8 cellular contexts compared by ENCODE assay signal in genomic region chr5:147098233-147098790, GRCh38.
DNase-seq lines count a peak whose midpoint lies in the region; ATAC-seq, FAIRE-seq and TF ChIP-seq lines count a peak whose summit lies in the region.

No MANE protein-coding gene starts in this region.

- peak; percentile 49 for TF ChIP-seq CTCF in DND-41 (IDR thresholded peaks at IDR 0.05; ENCODE audit: borderline replicate concordance, extremely low read depth, low read length, poor library complexity, severe bottlenecking)
- peak; percentile 71 for TF ChIP-seq CTCF in brain microvascular endothelial cell (IDR thresholded peaks at IDR 0.05; ENCODE audit: low read depth, low read length, missing control alignments)
- peak; percentile 31 for TF ChIP-seq CTCF in kidney (IDR thresholded peaks at IDR 0.05; ENCODE audit: borderline replicate concordance, extremely low read depth, insufficient read depth)

- H3K36me3 ChIP-seq in DND-41 (ENCODE audit: insufficient read depth, low read length) (no peaks in the 10 kb centered on the region), brain microvascular endothelial cell (replicated peaks) (no peaks in the 10 kb centered on the region), kidney (ENCODE audit: control insufficient read depth in 1 of 2, insufficient read depth in 2 of 2, low read length in 2 of 2) (no peaks in the 10 kb centered on the region)

- no peak overlapping the region for H3K27ac ChIP-seq in DND-41 (ENCODE audit: low read length)
- no peak overlapping the region for H3K27ac ChIP-seq in brain microvascular endothelial cell
- H3K27ac ChIP-seq in kidney (ENCODE audit: low read depth in 2 of 2, low read length in 2 of 2), result no peak overlapping the region

- DNase-seq in DND-41, result peak; percentile 28
- DNase-seq in NCI-H345 treated with DMSO at 0.1 percent for 48 hours (lab: John Stamatoyannopoulos, UW; ENCODE audit: unreplicated experiment), result peak; percentile 87
- DNase-seq in brain microvascular endothelial cell, result peak; percentile 19
- no peak for DNase-seq in kidney
- DNase-seq in activated effector memory CD4-positive, alpha-beta T cell treated with Interleukin-2 at 50 U/mL for 16 hours, result no peak

- H2AFZ ChIP-seq in DND-41 (ENCODE audit: low read depth, low read length), result no peak overlapping the region

- no peaks in the 10 kb centered on the region for H3K9me3 ChIP-seq in DND-41 (ENCODE audit: insufficient read depth, low read length, severe bottlenecking)
- H3K9me3 ChIP-seq in kidney (ENCODE audit: control insufficient read depth in 1 of 2, low read length in 2 of 2), result no peaks in the 10 kb centered on the region

- no peak for FAIRE-seq in kidney (lab: Jason Lieb, UNC)

- in situ Hi-C loops in brain microvascular endothelial cell (cut with HindIII; ENCODE audit: low pct_ligation_motif_present, low sequenced_read_pairs), result no loop called here

- no peaks in the 10 kb centered on the region for H3K79me2 ChIP-seq in DND-41 (ENCODE audit: insufficient read depth, low read length)

- H3K9ac ChIP-seq in DND-41 (ENCODE audit: low read depth, low read length), result no peak overlapping the region
- H3K9ac ChIP-seq in kidney (ENCODE audit: low read length in 2 of 2), result no peak overlapping the region

- H3K4me2 ChIP-seq in DND-41 (ENCODE audit: insufficient read depth, low read length), result no peak overlapping the region

- no peaks in the 10 kb centered on the region for H4K20me1 ChIP-seq in DND-41 (ENCODE audit: insufficient read depth, low read length)

- ATAC-seq in DND-41 (ENCODE audit: insufficient read depth, low read depth) (peak; percentile 55; the same call in 1 of the 3 replicates), HG02610 (IDR thresholded peaks at IDR 0.05; ENCODE audit: unreplicated experiment) (peak; percentile 57), GM19397 (IDR thresholded peaks at IDR 0.05; ENCODE audit: unreplicated experiment) (no peak), HG03565 (IDR thresholded peaks at IDR 0.05; ENCODE audit: unreplicated experiment) (no peak)

- H3K4me3 ChIP-seq in DND-41 (ENCODE audit: low read depth in 1 of 2, low read length in 2 of 2) (no peak overlapping the region), brain microvascular endothelial cell (ENCODE audit: low read depth, low read length) (no peak overlapping the region), kidney (ENCODE audit: low read length in 2 of 2) (no peak overlapping the region)

- intact Hi-C loops in kidney (cut with DNase I), result no loop called here

- H3K27me3 ChIP-seq in DND-41 (ENCODE audit: insufficient read depth, low read length, poor library complexity) (no peaks in the 10 kb centered on the region), brain microvascular endothelial cell (replicated peaks) (no peaks in the 10 kb centered on the region)

- H3K4me1 ChIP-seq in DND-41 (ENCODE audit: insufficient read depth, low read length) (no peaks in the 10 kb centered on the region), kidney (ENCODE audit: control insufficient read depth in 1 of 2, insufficient read depth in 1 of 2, low read depth in 1 of 2, low read length in 2 of 2) (no peaks in the 10 kb centered on the region)

Comparison
In these comparisons a context has a peak if more than half of its experiments do, and no peak if none do; other contexts are left out.
1. ATAC-seq: peak in DND-41 (single experiment) and HG02610 (single experiment); none in GM19397 (single experiment) and HG03565 (single experiment).
2. DNase-seq: peak in DND-41 (single experiment), NCI-H345 treated with DMSO at 0.1 percent for 48 hours (single experiment) and brain microvascular endothelial cell (single experiment); none in kidney (single experiment) and activated effector memory CD4-positive, alpha-beta T cell treated with Interleukin-2 at 50 U/mL for 16 hours (single experiment).
3. Peak in every context shown above with its lines, with median percentiles within 50 percentile points of each other: CTCF ChIP-seq.